19 cellular contexts compared by ENCODE assay signal in genomic region chr4:185718578-185719492, GRCh38.
DNase-seq lines count a peak whose midpoint lies in the region; ATAC-seq and TF ChIP-seq lines count a peak whose summit lies in the region.
"Had no signal": no experiment of that assay in that cellular context is flagged by ENCODE, and none has a peak within 500 bp of the region (broad histone marks: within the 10 kb centered on the region; RNA-seq: fewer than 3 reads in every experiment).

No MANE protein-coding gene starts in this region.

- no peak for TF ChIP-seq CTCF in HEK293 (tag by site-specific recombination; IDR thresholded peaks at IDR 0.05)
- no peak for TF ChIP-seq CTCF in chondrocyte (IDR thresholded peaks at IDR 0.05)
- no peak for TF ChIP-seq CTCF in lung (IDR thresholded peaks at IDR 0.05; ENCODE audit: control extremely low read depth, extremely low read depth)
- no peak for TF ChIP-seq CTCF in endothelial cell (IDR thresholded peaks at IDR 0.05; ENCODE audit: unreplicated experiment)

- H3K9me3 ChIP-seq in HEK293 (ENCODE audit: control insufficient read depth, insufficient read depth, low read depth, low read length) (no peaks in the 10 kb centered on the region), lung (ENCODE audit: control insufficient read depth in 2 of 2, insufficient read depth in 1 of 2, low read length in 1 of 2) (no peaks in the 10 kb centered on the region)

- CTCF ChIA-PET in HEK293 (lab: Yijun Ruan, JAX): interaction anchor here (0.5 to 0.7 kb wide), 3 partner anchors 67 to 1434 kb away, joined by 3 to 5 read pairs (median 4); no protein-coding TSS in a partner anchor

- ATAC-seq in lung (ENCODE audit: insufficient read depth, low FRiP score): peak; percentile 28
- no peak for ATAC-seq in GM18519 (IDR thresholded peaks at IDR 0.05; ENCODE audit: low FRiP score, unreplicated experiment)
- ATAC-seq: Panc1 had no signal

- H3K4me1 ChIP-seq in HEK293 (ENCODE audit: control insufficient read depth, insufficient read depth, low read length) (peaks cover 8% of the 10 kb centered on the region; the same call in 1 of the 2 replicates), lung (ENCODE audit: control insufficient read depth in 2 of 2, insufficient read depth in 2 of 2, low read length in 2 of 2) (peaks cover 12% of the 10 kb centered on the region in 2 donors)
- H3K4me1 ChIP-seq: parathyroid adenoma had no signal

- H3K36me3 ChIP-seq in HEK293 (ENCODE audit: control insufficient read depth in 2 of 2, insufficient read depth in 1 of 2, low read length in 2 of 2) (no peaks in the 10 kb centered on the region), lung (ENCODE audit: control insufficient read depth in 2 of 2, insufficient read depth in 2 of 2, low read length in 2 of 2) (no peaks in the 10 kb centered on the region)

- H3K27ac ChIP-seq in HEK293 (ENCODE audit: extremely low read depth, low read depth, low read length) (no peak overlapping the region), lung (ENCODE audit: low read depth in 1 of 2, low read length in 1 of 2) (peak overlapping the region; percentile 47 to 53)
- H3K27ac ChIP-seq: parathyroid adenoma had no signal

- H3K4me1 Mint-ChIP-seq in chondrocyte (ENCODE audit: low read depth) (peaks cover 49% of the 10 kb centered on the region), endothelial cell (ENCODE audit: unreplicated experiment) (peaks cover 6% of the 10 kb centered on the region)
- H3K4me1 Mint-ChIP-seq: activated naive CD4-positive, alpha-beta T cell treated with anti-CD3 and anti-CD28 coated beads, Interleukin-2, amount 50 U/mL, for 24 hours had no signal

- H3K27ac Mint-ChIP-seq in chondrocyte (ENCODE audit: unreplicated experiment) (peak overlapping the region; percentile 84), endothelial cell (ENCODE audit: unreplicated experiment) (no peak overlapping the region)
- H3K27ac Mint-ChIP-seq: activated naive CD4-positive, alpha-beta T cell treated with anti-CD3 and anti-CD28 coated beads, Interleukin-2, amount 50 U/mL, for 24 hours had no signal

- WGBS in lung, 2 donors: 62 to 77% methylated on average over 8 of the region's 8 CpGs

- POLR2A ChIA-PET in HEK293 (lab: Yijun Ruan, JAX): interaction anchor here (0.7 kb wide), 1 partner anchor 12 kb away, joined by 3 read pairs; no protein-coding TSS in a partner anchor

- H3K9me3 Mint-ChIP-seq in chondrocyte (ENCODE audit: low read depth) (no peaks in the 10 kb centered on the region), endothelial cell (ENCODE audit: unreplicated experiment) (no peaks in the 10 kb centered on the region)
- H3K9me3 Mint-ChIP-seq: activated naive CD4-positive, alpha-beta T cell treated with anti-CD3 and anti-CD28 coated beads, Interleukin-2, amount 50 U/mL, for 24 hours had no signal

- no peaks in the 10 kb centered on the region for H3K27me3 Mint-ChIP-seq in chondrocyte (ENCODE audit: low read depth)
- H3K27me3 Mint-ChIP-seq in endothelial cell (ENCODE audit: unreplicated experiment): no peaks in the 10 kb centered on the region

- H3K4me3 ChIP-seq in HEK293 (ENCODE audit: low read depth, low read length) (no peak overlapping the region), lung (no peak overlapping the region)

- no peaks in the 10 kb centered on the region for H3K27me3 ChIP-seq in lung (ENCODE audit: control insufficient read depth, insufficient read depth)

- H3K4me3 Mint-ChIP-seq in chondrocyte (ENCODE audit: unreplicated experiment) (no peak overlapping the region), endothelial cell (ENCODE audit: unreplicated experiment) (no peak overlapping the region)
- H3K4me3 Mint-ChIP-seq: activated naive CD4-positive, alpha-beta T cell treated with anti-CD3 and anti-CD28 coated beads, Interleukin-2, amount 50 U/mL, for 24 hours had no signal

- DNase-seq in DMS79 (lab: John Stamatoyannopoulos, UW) (peak; percentile 46), chondrocyte (ENCODE audit: low spot score) (no peak), lung (ENCODE audit: low spot score) (no peak), endothelial cell (ENCODE audit: low spot score) (no peak), KG1 (lab: John Stamatoyannopoulos, UW) (no peak)
- DNase-seq in activated CD4-positive, alpha-beta T cell treated with anti-CD3 and anti-CD28 coated beads, Interleukin-2, amount 50 U/mL, for 4 hours: no peak
- DNase-seq: activated CD8-positive, alpha-beta memory T cell treated with anti-CD3 and anti-CD28 coated beads, Interleukin-2, amount 50 U/mL, for 4 hours; cortex of kidney; hypothalamus; KBM-7; midbrain; NCI-H1436; NCI-H526 treated with DMSO at 0.1 percent for 48 hours; SW 1271 had no signal

- peaks cover 5% of the 10 kb centered on the region for H3K36me3 Mint-ChIP-seq in chondrocyte (ENCODE audit: low read depth)
- H3K36me3 Mint-ChIP-seq in endothelial cell (ENCODE audit: low read depth, unreplicated experiment): no peaks in the 10 kb centered on the region
- H3K36me3 Mint-ChIP-seq: activated naive CD4-positive, alpha-beta T cell treated with anti-CD3 and anti-CD28 coated beads, Interleukin-2, amount 50 U/mL, for 24 hours had no signal

TF ChIP-seq in HEK293, 187 proteins besides CTCF, POLR2A, EP300 and RAD21:
- peak; percentile 58; the same call in 1 of the 2 replicates for TF ChIP-seq ZBTB17 (tag by site-specific recombination; IDR thresholded peaks at IDR 0.05)
- no peak for TF ChIP-seq GLIS1 (tag by site-specific recombination; IDR thresholded peaks at IDR 0.05)
TF ChIP-seq in HEK293: peak in this region for 1.
